Comparison of ENCODE assay signal across 1 cellular context in genomic region chr10:75234017-75234682, GRCh38.
TF ChIP-seq lines count a peak whose summit lies in the region.

No MANE protein-coding gene starts in this region.

TF ChIP-seq in K562, 482 proteins besides CTCF, POLR2A, EP300 and RAD21 (continued from another document):
- TF ChIP-seq, protein P1, sequence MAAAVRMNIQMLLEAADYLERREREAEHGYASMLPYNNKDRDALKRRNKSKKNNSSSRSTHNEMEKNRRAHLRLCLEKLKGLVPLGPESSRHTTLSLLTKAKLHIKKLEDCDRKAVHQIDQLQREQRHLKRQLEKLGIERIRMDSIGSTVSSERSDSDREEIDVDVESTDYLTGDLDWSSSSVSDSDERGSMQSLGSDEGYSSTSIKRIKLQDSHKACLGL (CRISPR knock-in tag; IDR thresholded peaks at IDR 0.05; ENCODE audit: borderline replicate concordance, poor library complexity, severe bottlenecking) = no peak
- TF ChIP-seq FOXP4 (CRISPR knock-in tag; IDR thresholded peaks at IDR 0.05; ENCODE audit: borderline replicate concordance) (no peak), HNRNPLL (IDR thresholded peaks at IDR 0.05; ENCODE audit: low read depth, low read length, poor library complexity, severe bottlenecking) (no peak), NCOA2 (IDR thresholded peaks at IDR 0.05; ENCODE audit: partially characterized antibody in 2 of 2) (no peak), SMARCA4 (IDR thresholded peaks at IDR 0.05) (no peak), ZNF311 (CRISPR knock-in tag; IDR thresholded peaks at IDR 0.05) (no peak), PTRF (tag; IDR thresholded peaks at IDR 0.05) (no peak), ZNF668 (CRISPR knock-in tag; IDR thresholded peaks at IDR 0.05) (no peak), ZNF57 (CRISPR knock-in tag; IDR thresholded peaks at IDR 0.05) (no peak), ZBTB1 (CRISPR knock-in tag; IDR thresholded peaks at IDR 0.05; ENCODE audit: borderline replicate concordance, low read depth) (no peak), CTCFL (IDR thresholded peaks at IDR 0.05; ENCODE audit: borderline replicate concordance, insufficient read depth, low read depth, low read length, poor library complexity, severe bottlenecking) (no peak), NFRKB (IDR thresholded peaks at IDR 0.05; ENCODE audit: low read depth) (0 out of 2 replicates have a peak, but pooled peaks have one; percentile 36), SMARCC2 (IDR thresholded peaks at IDR 0.05; ENCODE audit: low read depth) (no peak), MTA1 (IDR thresholded peaks at IDR 0.05; ENCODE audit: borderline replicate concordance) (no peak), ZNF140 (CRISPR knock-in tag; IDR thresholded peaks at IDR 0.05) (no peak), IFI16 (CRISPR knock-in tag; IDR thresholded peaks at IDR 0.05) (no peak), DDX20 (tag; IDR thresholded peaks at IDR 0.05; ENCODE audit: low read depth) (no peak), KDM5B (IDR thresholded peaks at IDR 0.05; ENCODE audit: insufficient replicate concordance, low read depth, low read length) (peak; percentile 27), NCOA6 (IDR thresholded peaks at IDR 0.05) (no peak), FOXJ2 (tag; IDR thresholded peaks at IDR 0.05) (no peak), SMAD3 (CRISPR knock-in tag; conservative IDR thresholded peaks at IDR 0.05) (no peak), HEY1 (CRISPR knock-in tag; IDR thresholded peaks at IDR 0.05; ENCODE audit: borderline replicate concordance) (no peak; the same call in 1 of the 2 replicates), PHF8 (IDR thresholded peaks at IDR 0.05; ENCODE audit: borderline replicate concordance, low read length) (peak; percentile 56; the same call in 1 of the 2 replicates), KHSRP (IDR thresholded peaks at IDR 0.05) (no peak), POLR2AphosphoS2 (IDR thresholded peaks at IDR 0.05; ENCODE audit: low read length) (no peak), PREB (CRISPR knock-in tag; IDR thresholded peaks at IDR 0.05) (no peak), ZMIZ1 (IDR thresholded peaks at IDR 0.05; ENCODE audit: low read depth in 2 of 2, low read length in 2 of 2) (no peak), HDAC1 (IDR thresholded peaks at IDR 0.05) (no peak), ZNF445 (CRISPR knock-in tag; IDR thresholded peaks at IDR 0.05; ENCODE audit: low read depth) (no peak), ESRRA (IDR thresholded peaks at IDR 0.05; ENCODE audit: borderline replicate concordance, low read depth) (no peak; the same call in 1 of the 2 replicates), GMEB1 (CRISPR knock-in tag; IDR thresholded peaks at IDR 0.05) (no peak), ZNF431 (CRISPR knock-in tag; IDR thresholded peaks at IDR 0.05) (0 out of 2 replicates have a peak, but pooled peaks have one; percentile 29), BRF1 (IDR thresholded peaks at IDR 0.05; ENCODE audit: borderline replicate concordance, extremely low read depth, insufficient read length) (no peak), ZKSCAN8 (CRISPR knock-in tag; IDR thresholded peaks at IDR 0.05) (no peak), CBX3 (IDR thresholded peaks at IDR 0.05; ENCODE audit: borderline replicate concordance in 1 of 2, low read length in 2 of 2) (no peak)
- TF ChIP-seq, protein P2, sequence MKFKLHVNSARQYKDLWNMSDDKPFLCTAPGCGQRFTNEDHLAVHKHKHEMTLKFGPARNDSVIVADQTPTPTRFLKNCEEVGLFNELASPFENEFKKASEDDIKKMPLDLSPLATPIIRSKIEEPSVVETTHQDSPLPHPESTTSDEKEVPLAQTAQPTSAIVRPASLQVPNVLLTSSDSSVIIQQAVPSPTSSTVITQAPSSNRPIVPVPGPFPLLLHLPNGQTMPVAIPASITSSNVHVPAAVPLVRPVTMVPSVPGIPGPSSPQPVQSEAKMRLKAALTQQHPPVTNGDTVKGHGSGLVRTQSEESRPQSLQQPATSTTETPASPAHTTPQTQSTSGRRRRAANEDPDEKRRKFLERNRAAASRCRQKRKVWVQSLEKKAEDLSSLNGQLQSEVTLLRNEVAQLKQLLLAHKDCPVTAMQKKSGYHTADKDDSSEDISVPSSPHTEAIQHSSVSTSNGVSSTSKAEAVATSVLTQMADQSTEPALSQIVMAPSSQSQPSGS (CRISPR knock-in tag; IDR thresholded peaks at IDR 0.05) = no peak
- TF ChIP-seq, protein P3, sequence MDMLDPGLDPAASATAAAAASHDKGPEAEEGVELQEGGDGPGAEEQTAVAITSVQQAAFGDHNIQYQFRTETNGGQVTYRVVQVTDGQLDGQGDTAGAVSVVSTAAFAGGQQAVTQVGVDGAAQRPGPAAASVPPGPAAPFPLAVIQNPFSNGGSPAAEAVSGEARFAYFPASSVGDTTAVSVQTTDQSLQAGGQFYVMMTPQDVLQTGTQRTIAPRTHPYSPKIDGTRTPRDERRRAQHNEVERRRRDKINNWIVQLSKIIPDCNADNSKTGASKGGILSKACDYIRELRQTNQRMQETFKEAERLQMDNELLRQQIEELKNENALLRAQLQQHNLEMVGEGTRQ (CRISPR knock-in tag; IDR thresholded peaks at IDR 0.05) = no peak
- TF ChIP-seq, protein P4, sequence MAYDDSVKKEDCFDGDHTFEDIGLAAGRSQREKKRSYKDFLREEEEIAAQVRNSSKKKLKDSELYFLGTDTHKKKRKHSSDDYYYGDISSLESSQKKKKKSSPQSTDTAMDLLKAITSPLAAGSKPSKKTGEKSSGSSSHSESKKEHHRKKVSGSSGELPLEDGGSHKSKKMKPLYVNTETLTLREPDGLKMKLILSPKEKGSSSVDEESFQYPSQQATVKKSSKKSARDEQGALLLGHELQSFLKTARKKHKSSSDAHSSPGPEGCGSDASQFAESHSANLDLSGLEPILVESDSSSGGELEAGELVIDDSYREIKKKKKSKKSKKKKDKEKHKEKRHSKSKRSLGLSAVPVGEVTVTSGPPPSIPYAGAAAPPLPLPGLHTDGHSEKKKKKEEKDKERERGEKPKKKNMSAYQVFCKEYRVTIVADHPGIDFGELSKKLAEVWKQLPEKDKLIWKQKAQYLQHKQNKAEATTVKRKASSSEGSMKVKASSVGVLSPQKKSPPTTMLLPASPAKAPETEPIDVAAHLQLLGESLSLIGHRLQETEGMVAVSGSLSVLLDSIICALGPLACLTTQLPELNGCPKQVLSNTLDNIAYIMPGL (CRISPR knock-in tag; IDR thresholded peaks at IDR 0.05) = no peak
- TF ChIP-seq, protein P5, sequence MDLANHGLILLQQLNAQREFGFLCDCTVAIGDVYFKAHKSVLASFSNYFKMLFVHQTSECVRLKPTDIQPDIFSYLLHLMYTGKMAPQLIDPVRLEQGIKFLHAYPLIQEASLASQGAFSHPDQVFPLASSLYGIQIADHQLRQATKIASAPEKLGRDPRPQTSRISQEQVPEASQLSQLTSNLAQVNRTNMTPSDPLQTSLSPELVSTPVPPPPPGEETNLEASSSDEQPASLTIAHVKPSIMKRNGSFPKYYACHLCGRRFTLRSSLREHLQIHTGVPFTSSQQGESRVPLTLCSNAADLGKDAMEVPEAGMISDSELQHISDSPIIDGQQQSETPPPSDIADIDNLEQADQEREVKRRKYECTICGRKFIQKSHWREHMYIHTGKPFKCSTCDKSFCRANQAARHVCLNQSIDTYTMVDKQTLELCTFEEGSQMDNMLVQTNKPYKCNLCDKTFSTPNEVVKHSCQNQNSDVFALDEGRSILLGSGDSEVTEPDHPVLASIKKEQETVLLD (IDR thresholded peaks at IDR 0.05) = no peak
- TF ChIP-seq, protein P6, sequence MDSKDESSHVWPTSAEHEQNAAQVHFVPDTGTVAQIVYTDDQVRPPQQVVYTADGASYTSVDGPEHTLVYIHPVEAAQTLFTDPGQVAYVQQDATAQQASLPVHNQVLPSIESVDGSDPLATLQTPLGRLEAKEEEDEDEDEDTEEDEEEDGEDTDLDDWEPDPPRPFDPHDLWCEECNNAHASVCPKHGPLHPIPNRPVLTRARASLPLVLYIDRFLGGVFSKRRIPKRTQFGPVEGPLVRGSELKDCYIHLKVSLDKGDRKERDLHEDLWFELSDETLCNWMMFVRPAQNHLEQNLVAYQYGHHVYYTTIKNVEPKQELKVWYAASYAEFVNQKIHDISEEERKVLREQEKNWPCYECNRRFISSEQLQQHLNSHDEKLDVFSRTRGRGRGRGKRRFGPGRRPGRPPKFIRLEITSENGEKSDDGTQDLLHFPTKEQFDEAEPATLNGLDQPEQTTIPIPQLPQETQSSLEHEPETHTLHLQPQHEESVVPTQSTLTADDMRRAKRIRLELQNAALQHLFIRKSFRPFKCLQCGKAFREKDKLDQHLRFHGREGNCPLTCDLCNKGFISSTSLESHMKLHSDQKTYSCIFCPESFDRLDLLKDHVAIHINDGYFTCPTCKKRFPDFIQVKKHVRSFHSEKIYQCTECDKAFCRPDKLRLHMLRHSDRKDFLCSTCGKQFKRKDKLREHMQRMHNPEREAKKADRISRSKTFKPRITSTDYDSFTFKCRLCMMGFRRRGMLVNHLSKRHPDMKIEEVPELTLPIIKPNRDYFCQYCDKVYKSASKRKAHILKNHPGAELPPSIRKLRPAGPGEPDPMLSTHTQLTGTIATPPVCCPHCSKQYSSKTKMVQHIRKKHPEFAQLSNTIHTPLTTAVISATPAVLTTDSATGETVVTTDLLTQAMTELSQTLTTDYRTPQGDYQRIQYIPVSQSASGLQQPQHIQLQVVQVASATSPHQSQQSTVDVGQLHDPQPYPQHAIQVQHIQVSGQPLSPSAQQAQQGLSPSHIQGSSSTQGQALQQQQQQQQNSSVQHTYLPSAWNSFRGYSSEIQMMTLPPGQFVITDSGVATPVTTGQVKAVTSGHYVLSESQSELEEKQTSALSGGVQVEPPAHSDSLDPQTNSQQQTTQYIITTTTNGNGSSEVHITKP (IDR thresholded peaks at IDR 0.05; ENCODE audit: partially characterized antibody) = no peak
